ENCODE assay signal across 8 cellular contexts in genomic region chr3:37993811-37994638, GRCh38. TPM values are rescaled to one million over a fixed set of nuclear protein-coding genes. Genes with fewer than 3 reads are reported as not detected.
DNase-seq lines count a peak whose midpoint lies in the region; ATAC-seq and TF ChIP-seq lines count a peak whose summit lies in the region.

No MANE protein-coding gene starts in this region.

- H3K4me1 Mint-ChIP-seq in activated CD4-positive, alpha-beta T cell treated with anti-CD3 and anti-CD28 coated beads, Interleukin-2, amount 10 ng/mL, durations not matched to agents 7 days and 5 days: peaks cover 55% of the 10 kb centered on the region

- no peaks in the 10 kb centered on the region for H4K20me1 ChIP-seq in KMS-11 (ENCODE audit: insufficient read depth)

- H3K27ac Mint-ChIP-seq in activated CD4-positive, alpha-beta T cell treated with anti-CD3 and anti-CD28 coated beads, Interleukin-2, amount 10 ng/mL, durations not matched to agents 7 days and 5 days: peak overlapping the region; percentile 95

- H3K79me2 ChIP-seq in KMS-11 (ENCODE audit: insufficient read depth, low read depth): no peaks in the 10 kb centered on the region

- H3K4me2 ChIP-seq in KMS-11: peak overlapping the region; percentile 17; the same call in 1 of the 2 replicates

- peak overlapping the region; percentile 73 for H3K9ac ChIP-seq in KMS-11

- peak overlapping the region; percentile 29 for H3K4me3 ChIP-seq in KMS-11 (IDR thresholded peaks at IDR 0.05; ENCODE audit: insufficient read depth, low read depth, low read length)

- H3K27me3 ChIP-seq in KMS-11 (ENCODE audit: insufficient read depth, low read depth): no peaks in the 10 kb centered on the region

- peak overlapping the region; percentile 90 for H3K4me3 Mint-ChIP-seq in activated CD4-positive, alpha-beta T cell treated with anti-CD3 and anti-CD28 coated beads, Interleukin-2, amount 10 ng/mL, durations not matched to agents 7 days and 5 days

- H3K36me3 ChIP-seq in KMS-11 (ENCODE audit: insufficient read depth): no peaks in the 10 kb centered on the region

- no peak for TF ChIP-seq CTCF in KMS-11 (conservative IDR thresholded peaks at IDR 0.05; ENCODE audit: low read depth, low read length)

- no peaks in the 10 kb centered on the region for H3K9me3 Mint-ChIP-seq in activated CD4-positive, alpha-beta T cell treated with anti-CD3 and anti-CD28 coated beads, Interleukin-2, amount 10 ng/mL, durations not matched to agents 7 days and 5 days

- peak overlapping the region; percentile 61; the same call in 1 of the 2 replicates for H2AFZ ChIP-seq in KMS-11 (ENCODE audit: low read depth)

- peak; percentile 53 for ATAC-seq in GM21576 (IDR thresholded peaks at IDR 0.05; ENCODE audit: unreplicated experiment)

- H3K27me3 Mint-ChIP-seq in activated CD4-positive, alpha-beta T cell treated with anti-CD3 and anti-CD28 coated beads, Interleukin-2, amount 10 ng/mL, durations not matched to agents 7 days and 5 days: no peaks in the 10 kb centered on the region

- POLR2A ChIA-PET in activated CD4-positive, alpha-beta T cell treated with anti-CD3 and anti-CD28 coated beads, Interleukin-2, amount 10 ng/mL, durations not matched to agents 7 days and 5 days (lab: Charles Lee): no interaction called here

- DNase-seq in Daoy (ENCODE audit: low read depth) (peak; percentile 85), ecto neural progenitor cell (ENCODE audit: low spot score) (peak; percentile 74), medulla oblongata (ENCODE audit: extremely low spot score) (peak; percentile 78), NCI-H1092 treated with DMSO at 0.1 percent for 48 hours (lab: John Stamatoyannopoulos, UW) (no peak)
- DNase-seq in activated CD4-positive, alpha-beta T cell treated with anti-CD3 and anti-CD28 coated beads, Interleukin-2, amount 10 ng/mL, durations not matched to agents 7 days and 5 days: peak; percentile 62
- DNase-seq in stimulated activated CD8-positive, alpha-beta memory T cell treated with anti-CD3 and anti-CD28 coated beads, Interleukin-12 subunit alpha, Interleukin-12 subunit beta, amount 100 ng/mL, for 24 hours (ENCODE audit: extremely low read depth): peak; percentile 45

- CTCF ChIA-PET in activated CD4-positive, alpha-beta T cell treated with anti-CD3 and anti-CD28 coated beads, Interleukin-2, amount 10 ng/mL, durations not matched to agents 7 days and 5 days (lab: Charles Lee): no interaction called here

- H3K36me3 Mint-ChIP-seq in activated CD4-positive, alpha-beta T cell treated with anti-CD3 and anti-CD28 coated beads, Interleukin-2, amount 10 ng/mL, durations not matched to agents 7 days and 5 days (ENCODE audit: low read depth): peaks cover 25% of the 10 kb centered on the region

- peak overlapping the region; percentile 33; the same call in 1 of the 2 replicates for H3K27ac ChIP-seq in KMS-11

- H3K4me1 ChIP-seq in KMS-11 (ENCODE audit: low read depth, poor library complexity, severe bottlenecking): peaks cover 12% of the 10 kb centered on the region

RNA-seq across cellular contexts. Expression of gene VILL, which starts 3.4 kb away (rescaled TPM):
- 2.3 and 5.5 TPM in 2 replicates for total RNA-seq in Daoy (2014; rRNA removed; shearing (Covaris generic))
- total RNA-seq in activated CD4-positive, alpha-beta T cell treated with anti-CD3 and anti-CD28 coated beads, Interleukin-2, amount 10 ng/mL, durations not matched to agents 7 days and 5 days: 10 to 100 TPM; 19.4 to 23.0 TPM

RNA-seq across cellular contexts. Expression of gene PLCD1, which starts 35.4 kb away (rescaled TPM):
- 1.7 and 1.9 TPM in 2 replicates for total RNA-seq in Daoy (2014; rRNA removed; shearing (Covaris generic))
- 10 to 100 TPM; 18.3 to 21.2 TPM for total RNA-seq in activated CD4-positive, alpha-beta T cell treated with anti-CD3 and anti-CD28 coated beads, Interleukin-2, amount 10 ng/mL, durations not matched to agents 7 days and 5 days

RNA-seq across cellular contexts. Expression of gene DLEC1, which starts 45.0 kb away (rescaled TPM):
- not detected in 2 replicates for total RNA-seq in Daoy (2014; rRNA removed; shearing (Covaris generic))
- 1 to 10 TPM; 1.4 to 2.3 TPM for total RNA-seq in activated CD4-positive, alpha-beta T cell treated with anti-CD3 and anti-CD28 coated beads, Interleukin-2, amount 10 ng/mL, durations not matched to agents 7 days and 5 days
